In genomic region chr22:30709980-30710379, GRCh38 we compare ENCODE assay signal across 8 cellular contexts. TPM values are rescaled to one million over a fixed set of nuclear protein-coding genes. Genes with fewer than 3 reads are reported as not detected.
DNase-seq lines count a peak whose midpoint lies in the region; ATAC-seq and TF ChIP-seq lines count a peak whose summit lies in the region.
"Not testable (repeated sequence)": the region's sequence is repeated elsewhere in the genome, so short reads cannot be mapped to it uniquely, and the experiment has no call there.

No MANE protein-coding gene starts in this region.

- not testable (repeated sequence) for H3K36me3 ChIP-seq in mammary epithelial cell (ENCODE audit: insufficient read depth, low read length); spleen

- H3K4me1 ChIP-seq in mammary epithelial cell (ENCODE audit: insufficient read depth, low read length); spleen: not testable (repeated sequence)

- dilution Hi-C loops in mammary epithelial cell (cut with HindIII; ENCODE audit: low sequenced_read_pairs) = not testable (repeated sequence)

- H2AFZ ChIP-seq in mammary epithelial cell (ENCODE audit: low read depth, low read length) = peak overlapping the region; percentile 28

- not testable (repeated sequence) for TF ChIP-seq POLR2A in spleen (IDR thresholded peaks at IDR 0.05)

- not testable (repeated sequence) for H3K9me3 Mint-ChIP-seq in activated T-cell treated with anti-CD3 and anti-CD28 coated beads, Interleukin-2, amount 50 U/mL, for 4 hours; stimulated activated effector memory CD8-positive, alpha-beta T cell treated with anti-CD3 and anti-CD28 coated beads, Interleukin-12 subunit alpha, Interleukin-12 subunit beta, amount 100 ng/mL, for 72 hours

- H3K4me2 ChIP-seq in mammary epithelial cell (ENCODE audit: insufficient read depth, low read depth, low read length) = not testable (repeated sequence)

- H3K27ac Mint-ChIP-seq in stimulated activated effector memory CD8-positive, alpha-beta T cell treated with anti-CD3 and anti-CD28 coated beads, Interleukin-12 subunit alpha, Interleukin-12 subunit beta, amount 100 ng/mL, for 72 hours = peak overlapping the region; percentile 65

- H3K36me3 Mint-ChIP-seq in activated T-cell treated with anti-CD3 and anti-CD28 coated beads, Interleukin-2, amount 50 U/mL, for 4 hours (ENCODE audit: insufficient read depth); stimulated activated effector memory CD8-positive, alpha-beta T cell treated with anti-CD3 and anti-CD28 coated beads, Interleukin-12 subunit alpha, Interleukin-12 subunit beta, amount 100 ng/mL, for 72 hours: not testable (repeated sequence)

- not testable (repeated sequence) for H3K4me3 Mint-ChIP-seq in activated T-cell treated with anti-CD3 and anti-CD28 coated beads, Interleukin-2, amount 50 U/mL, for 4 hours; stimulated activated effector memory CD8-positive, alpha-beta T cell treated with anti-CD3 and anti-CD28 coated beads, Interleukin-12 subunit alpha, Interleukin-12 subunit beta, amount 100 ng/mL, for 72 hours

- not testable (repeated sequence) for H3K4me3 ChIP-seq in GM12864 (ENCODE audit: low read depth, low read length); mammary epithelial cell (replicated peaks in 1 of 3; ENCODE audit: insufficient read depth in 1 of 3, low read depth in 2 of 3, low read length in 3 of 3); spleen

- H3K9ac ChIP-seq in mammary epithelial cell (ENCODE audit: insufficient read depth, low read length) = not testable (repeated sequence)

- DNase-seq in GM12864 (ENCODE audit: low read depth) (peak; percentile 10), SW480 (ENCODE audit: low spot score) (peak; percentile 33), spleen (peak; percentile 22)
- DNase-seq in activated CD4-positive, alpha-beta T cell treated with anti-CD3 and anti-CD28 coated beads for 48 hours = peak; percentile 67
- DNase-seq in activated T-cell treated with anti-CD3 and anti-CD28 coated beads, Interleukin-2, amount 50 U/mL, for 4 hours; mammary epithelial cell: not testable (repeated sequence)
- DNase-seq in stimulated activated effector memory CD8-positive, alpha-beta T cell treated with anti-CD3 and anti-CD28 coated beads, Interleukin-12 subunit alpha, Interleukin-12 subunit beta, amount 100 ng/mL, for 72 hours (ENCODE audit: low spot score in 2 of 2) = peak in 1 of 2 donors; percentile 53

- H3K27ac ChIP-seq in mammary epithelial cell (ENCODE audit: insufficient read depth, low read depth, low read length) = peak overlapping the region; percentile 57
- H3K27ac ChIP-seq in spleen = not testable (repeated sequence)

- H4K20me1 ChIP-seq in mammary epithelial cell (ENCODE audit: insufficient read depth, low read length) = not testable (repeated sequence)

- not testable (repeated sequence) for BruUV-seq in mammary epithelial cell (replicated peaks; lab: Mats Ljungman, UMichigan)

- not testable (repeated sequence) for H3K79me2 ChIP-seq in mammary epithelial cell (ENCODE audit: insufficient read depth, low read length)

- 30% methylated on average over 6 of the region's 6 CpGs for WGBS in mammary epithelial cell (ENCODE audit: low coverage, missing lambda C conversion rate)
- 65 to 80% (median 73%) methylated on average over 6 of the region's 6 CpGs for WGBS in spleen, 5 donors

- intact Hi-C loops in mammary epithelial cell (cut with micrococcal nuclease); spleen (cut with DNase I; ENCODE audit: low total_unique reads): not testable (repeated sequence)

- H3K9me3 ChIP-seq in mammary epithelial cell (replicated peaks; ENCODE audit: insufficient read depth, low read length); spleen: not testable (repeated sequence)

- H3K27me3 ChIP-seq in mammary epithelial cell (ENCODE audit: insufficient read depth, low read length); spleen (replicated peaks in 1 of 7): not testable (repeated sequence)

- CTCF ChIA-PET in mammary epithelial cell (lab: Charles Lee; ENCODE audit: low non-redundant PET) = interaction anchor here (0.6 kb wide), 1 partner anchor 94 kb away, joined by 4 read pairs; no protein-coding TSS in a partner anchor

- peak; percentile 49 to 60 for ATAC-seq in activated T-cell treated with anti-CD3 and anti-CD28 coated beads, Interleukin-2, amount 50 U/mL, for 4 hours
- peak; percentile 63 for ATAC-seq in esophagus mucosa
- ATAC-seq in stimulated activated effector memory CD8-positive, alpha-beta T cell treated with anti-CD3 and anti-CD28 coated beads, Interleukin-12 subunit alpha, Interleukin-12 subunit beta, amount 100 ng/mL, for 72 hours = peak; percentile 59

- peaks cover 14% of the 10 kb centered on the region for H3K4me1 Mint-ChIP-seq in activated T-cell treated with anti-CD3 and anti-CD28 coated beads, Interleukin-2, amount 50 U/mL, for 4 hours (ENCODE audit: low read depth)
- H3K4me1 Mint-ChIP-seq in stimulated activated effector memory CD8-positive, alpha-beta T cell treated with anti-CD3 and anti-CD28 coated beads, Interleukin-12 subunit alpha, Interleukin-12 subunit beta, amount 100 ng/mL, for 72 hours = peaks cover 29% of the 10 kb centered on the region

- not testable (repeated sequence) for H3K27me3 Mint-ChIP-seq in activated T-cell treated with anti-CD3 and anti-CD28 coated beads, Interleukin-2, amount 50 U/mL, for 4 hours (ENCODE audit: low read depth)

- TF ChIP-seq CTCF in GM12864 (IDR thresholded peaks at IDR 0.05; ENCODE audit: low read depth, low read length, missing control alignments); mammary epithelial cell (conservative IDR thresholded peaks at IDR 0.05 in 1 of 2, IDR thresholded peaks at IDR 0.05 in 1 of 2; ENCODE audit: extremely low read depth in 1 of 2, insufficient read depth in 1 of 2, low read depth in 1 of 2, low read length in 2 of 2); spleen (IDR thresholded peaks at IDR 0.05 in 8 of 11, conservative IDR thresholded peaks at IDR 0.05 in 3 of 11): not testable (repeated sequence)

- in situ Hi-C loops in mammary epithelial cell (cut with MboI; ENCODE audit: low sequenced_read_pairs in 2 of 2) = not testable (repeated sequence)

RNA-seq across cellular contexts. Expression of gene OSBP2, which starts 15.3 kb away (rescaled TPM):
- 1 to 10 TPM; 1.2 to 1.3 (median 1.3) TPM for total RNA-seq in activated T-cell treated with anti-CD3 and anti-CD28 coated beads, Interleukin-2, amount 50 U/mL, for 4 hours
- 10 to 100 TPM in 1 of 2 donors, 1 to 10 TPM in 1; 4.7 to 24.7 TPM for total RNA-seq in mammary epithelial cell
- polyA plus RNA-seq in mammary epithelial cell = 7.1 TPM
- polyA minus RNA-seq in mammary epithelial cell = 24.4 TPM
- total RNA-seq in esophagus mucosa = 3.0 TPM
- total RNA-seq in spleen = 10 to 100 TPM in 4 of 7 donors, 1 to 10 TPM in 3; 4.3 to 41.4 (median 10.8) TPM
- 1 to 10 TPM in 1 of 3 donors, under 1 TPM in 2; 0.38 to 1.6 (median 0.50) TPM for polyA plus RNA-seq in spleen

RNA-seq across cellular contexts. Expression of gene DUSP18, which starts 42.3 kb away (rescaled TPM):
- total RNA-seq in activated T-cell treated with anti-CD3 and anti-CD28 coated beads, Interleukin-2, amount 50 U/mL, for 4 hours = 1 to 10 TPM; 7.0 to 8.9 (median 7.8) TPM
- 10 to 100 TPM in 1 of 2 donors, 1 to 10 TPM in 1; 8.3 to 10.5 TPM for total RNA-seq in mammary epithelial cell
- 15.0 TPM for polyA plus RNA-seq in mammary epithelial cell
- 22.5 TPM for polyA minus RNA-seq in mammary epithelial cell
- 10.4 TPM for total RNA-seq in esophagus mucosa
- total RNA-seq in spleen = 10 to 100 TPM in 5 of 7 donors, 1 to 10 TPM in 2; 9.5 to 16.3 (median 12.4) TPM
- 1 to 10 TPM; 1.5 to 4.4 (median 2.3) TPM for polyA plus RNA-seq in spleen
